ENCODE assay signal across 9 cellular contexts in genomic region chr5:176578391-176578808, GRCh38. TPM values are rescaled to one million over a fixed set of nuclear protein-coding genes. Genes with fewer than 3 reads are reported as not detected.
DNase-seq lines count a peak whose midpoint lies in the region; ATAC-seq and TF ChIP-seq lines count a peak whose summit lies in the region.
"Had no signal": no experiment of that assay in that cellular context is flagged by ENCODE, and none has a peak within 500 bp of the region (broad histone marks: within the 10 kb centered on the region; RNA-seq: fewer than 3 reads in every experiment).

No MANE protein-coding gene starts in this region.

- H3K9me3 ChIP-seq in Panc1 (ENCODE audit: control insufficient read depth, insufficient read depth, low read depth, low read length) (no peaks in the 10 kb centered on the region), transverse colon (no peaks in the 10 kb centered on the region)

- peak; percentile 23 for DNase-seq in stimulated activated CD4-positive, alpha-beta T cell treated with anti-CD3 and anti-CD28 coated beads, Interleukin-12 subunit alpha, Interleukin-12 subunit beta, amount 100 ng/mL, for 4 hours
- DNase-seq in stimulated activated CD4-positive, alpha-beta T cell treated with anti-CD3 and anti-CD28 coated beads, Interleukin-2, amount 100 ng/mL, for 48 hours, result no peak
- DNase-seq in Panc1 (ENCODE audit: low read depth, low spot score) (no peak), astrocyte of the hippocampus (ENCODE audit: low read depth, low spot score) (peak; percentile 63), kidney epithelial cell (ENCODE audit: low read depth) (no peak), transverse colon (peak; percentile 80)

- no peak for TF ChIP-seq POLR2A in transverse colon (IDR thresholded peaks at IDR 0.05)

- no peaks in the 10 kb centered on the region for H3K36me3 ChIP-seq in Panc1 (ENCODE audit: control insufficient read depth, insufficient read depth, low read length)
- H3K36me3 ChIP-seq in kidney epithelial cell (ENCODE audit: control insufficient read depth, insufficient read depth, low read length), result no peaks in the 10 kb centered on the region
- no peaks in the 10 kb centered on the region for H3K36me3 ChIP-seq in transverse colon

- ATAC-seq in Panc1 (peak; percentile 85), GM18511 (IDR thresholded peaks at IDR 0.05; ENCODE audit: unreplicated experiment) (no peak), HG03457 (IDR thresholded peaks at IDR 0.05; ENCODE audit: unreplicated experiment) (no peak)

- no peaks in the 10 kb centered on the region for H3K27me3 ChIP-seq in Panc1 (ENCODE audit: control insufficient read depth, insufficient read depth, low read length)
- H3K27me3 ChIP-seq in kidney epithelial cell (ENCODE audit: control insufficient read depth, insufficient read depth, low read length), result no peaks in the 10 kb centered on the region
- H3K27me3 ChIP-seq in transverse colon, result no peaks in the 10 kb centered on the region

- TF ChIP-seq CTCF in Panc1 (IDR thresholded peaks at IDR 0.05) (peak; percentile 83), kidney epithelial cell (IDR thresholded peaks at IDR 0.05; ENCODE audit: insufficient read depth, low read length, poor library complexity, severe bottlenecking) (peak; percentile 74), transverse colon (IDR thresholded peaks at IDR 0.05) (peak; percentile 36 to 78 (median 54))

- intact Hi-C loops in Panc1 (cut with micrococcal nuclease; ENCODE audit: unreplicated experiment) (no loop called here), transverse colon (cut with DNase I; ENCODE audit: low total_unique reads) (no loop called here)

- H3K4me3 ChIP-seq in Panc1 (ENCODE audit: low read depth in 2 of 2, low read length in 2 of 2) (no peak overlapping the region), kidney epithelial cell (ENCODE audit: low read depth, low read length) (no peak overlapping the region), transverse colon (no peak overlapping the region)
- H3K4me3 ChIP-seq: dorsolateral prefrontal cortex had no signal

- POLR2A ChIA-PET in Panc1 (lab: Charles Lee), result no interaction called here

- no TSS peak for BruUV-seq in Panc1 (replicated peaks; lab: Mats Ljungman, UMichigan)

- H3K27ac ChIP-seq in Panc1 (ENCODE audit: low read length), result no peak overlapping the region
- H3K27ac ChIP-seq in transverse colon, result no peak overlapping the region
- H3K27ac ChIP-seq: dorsolateral prefrontal cortex had no signal

- in situ Hi-C loops in Panc1 (cut with HindIII; ENCODE audit: low pct_unique_long_range_greater_than_20kb, low sequenced_read_pairs), result no loop called here
- in situ Hi-C loops in transverse colon (cut with MboI; ENCODE audit: low pct_ligation_motif_present in 1 of 4, low pct_unique_long_range_greater_than_20kb in 1 of 4, low sequenced_read_pairs in 3 of 4), result loop anchor here in 2 of 4 donors (10.0 to 25.0 kb wide), 2 partner anchors 164 to 166 kb away; partner anchors contain the start of gene CLTB (in 2 of the 2)

- CTCF ChIA-PET in Panc1 (lab: Charles Lee), result no interaction called here

- no peak for TF ChIP-seq EP300 in transverse colon (IDR thresholded peaks at IDR 0.05; ENCODE audit: low read depth)

- 35% methylated on average over 15 of the region's 15 CpGs; no CpG with 5 or more reads in 1 of the 2 donors for WGBS in transverse colon (ENCODE audit: low coverage in 1 of 2), 2 donors

- no peaks in the 10 kb centered on the region; the same call in 1 of the 2 replicates for H3K4me1 ChIP-seq in Panc1 (ENCODE audit: control insufficient read depth, insufficient read depth, low read length)
- H3K4me1 ChIP-seq in transverse colon, result no peaks in the 10 kb centered on the region

RNA-seq across cellular contexts. Expression of gene CDHR2, which starts 29.3 kb away (rescaled TPM):
- total RNA-seq in Panc1 (2021; ENCODE audit: unreplicated experiment) (0.72 TPM), kidney epithelial cell (0.08 and 0.21 TPM in 2 replicates), transverse colon (100 to 1,000 TPM in 2 of 4 donors, 10 to 100 TPM in 2; 15.5 to 257 (median 104) TPM)
- 1.8 TPM for polyA plus RNA-seq in Panc1 (2012; ENCODE audit: insufficient read length)

RNA-seq across cellular contexts. Expression of gene GPRIN1, which starts 31.6 kb away (rescaled TPM):
- total RNA-seq in Panc1 (2021; ENCODE audit: unreplicated experiment), result 18.9 TPM
- polyA plus RNA-seq in Panc1 (2012; ENCODE audit: insufficient read length), result 12.7 TPM
- total RNA-seq in kidney epithelial cell, result 17.3 and 19.9 TPM in 2 replicates
- total RNA-seq in transverse colon, result 1 to 10 TPM; 1.6 to 9.7 (median 3.6) TPM

RNA-seq across cellular contexts. Expression of gene RNF44, which starts 41.2 kb away (rescaled TPM):
- total RNA-seq in Panc1 (2021; ENCODE audit: unreplicated experiment) (113 TPM), kidney epithelial cell (31.2 and 36.6 TPM in 2 replicates), transverse colon (10 to 100 TPM; 43.8 to 65.6 (median 54.8) TPM)
- polyA plus RNA-seq in Panc1 (2012; ENCODE audit: insufficient read length), result 100 TPM

RNA-seq across cellular contexts. Expression of gene SNCB, which starts 51.9 kb away (rescaled TPM):
- total RNA-seq in Panc1 (2021; ENCODE audit: unreplicated experiment) (0.77 TPM), kidney epithelial cell (not detected in 2 replicates), transverse colon (not detected)
- 0.62 TPM for polyA plus RNA-seq in Panc1 (2012; ENCODE audit: insufficient read length)

RNA-seq across cellular contexts. Expression of gene EIF4E1B, which starts 52.1 kb away (rescaled TPM):
- total RNA-seq in Panc1 (2021; ENCODE audit: unreplicated experiment) (not detected), kidney epithelial cell (not detected in 2 replicates), transverse colon (not detected)
- polyA plus RNA-seq in Panc1 (2012; ENCODE audit: insufficient read length), result not detected

Comparison
In these comparisons a context has a peak if more than half of its experiments do, and no peak if none do; other contexts are left out.
1. DNase-seq: peak in stimulated activated CD4-positive, alpha-beta T cell treated with anti-CD3 and anti-CD28 coated beads, Interleukin-12 subunit alpha, Interleukin-12 subunit beta, amount 100 ng/mL, for 4 hours (single experiment), astrocyte of the hippocampus (single experiment) and transverse colon (single experiment); none in stimulated activated CD4-positive, alpha-beta T cell treated with anti-CD3 and anti-CD28 coated beads, Interleukin-2, amount 100 ng/mL, for 48 hours (0 of 2), Panc1 (single experiment) and kidney epithelial cell (single experiment).
2. Peak in every context shown above with its lines, with median percentiles within 50 percentile points of each other: CTCF ChIP-seq.